8 cellular contexts compared by ENCODE assay signal in the genomic region with DNA sequence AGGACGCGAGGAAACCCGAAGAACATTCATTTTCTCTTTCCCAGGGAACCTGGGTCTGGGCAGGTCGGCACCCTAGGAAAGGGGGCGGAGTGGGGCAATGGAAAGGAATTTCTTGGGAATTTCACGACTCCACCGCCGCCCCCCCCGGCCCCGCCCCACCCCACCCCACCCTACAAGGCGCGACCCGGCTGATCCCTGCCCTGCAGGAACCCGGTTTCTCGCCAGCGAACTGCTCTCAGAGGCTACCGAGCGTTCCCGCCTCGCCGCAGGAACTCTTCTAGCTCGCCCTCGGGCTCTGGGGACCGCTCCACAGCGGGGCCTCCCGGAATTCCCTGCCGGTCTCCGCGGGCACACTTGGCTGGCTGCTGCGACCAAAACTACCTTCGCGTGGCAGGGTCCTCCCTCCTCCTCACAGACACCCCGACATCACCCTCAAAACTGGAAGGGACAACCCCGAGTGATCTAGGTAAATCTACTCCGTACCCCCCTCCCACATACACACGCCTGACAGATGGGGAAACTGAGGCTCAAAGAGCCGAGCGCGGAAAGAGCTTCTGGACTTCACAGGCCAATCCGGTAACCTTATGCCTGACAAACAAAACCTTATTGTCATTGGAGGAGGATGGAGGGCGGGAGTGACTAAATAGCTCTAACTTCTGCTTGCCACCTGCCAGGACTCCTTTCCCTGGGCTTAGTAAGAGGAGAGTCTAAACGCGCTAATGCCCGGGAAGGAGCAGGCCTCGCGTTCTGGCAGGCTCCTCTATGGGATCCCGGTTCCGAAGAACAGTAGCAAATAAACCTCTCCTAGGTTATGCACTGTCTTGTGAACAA. TPM values are rescaled to one million over a fixed set of nuclear protein-coding genes. Genes with fewer than 3 reads are reported as not detected.
DNase-seq lines count a peak whose midpoint lies in the region; ATAC-seq lines count a peak whose summit lies in the region.

No MANE protein-coding gene starts in this region.

- WGBS in right cardiac atrium = 14% methylated on average over 48 of the region's 48 CpGs

- H3K27ac ChIP-seq in right cardiac atrium (ENCODE audit: low read length) = peak overlapping the region; percentile 52

- no peaks in the 10 kb centered on the region for H3K27me3 ChIP-seq in right cardiac atrium (ENCODE audit: control insufficient read depth, insufficient read depth)

- H3K36me3 Mint-ChIP-seq in activated naive CD8-positive, alpha-beta T cell treated with anti-CD3 and anti-CD28 coated beads for 36 hours = peaks cover 21% of the 10 kb centered on the region

- H3K4me3 Mint-ChIP-seq in activated naive CD8-positive, alpha-beta T cell treated with anti-CD3 and anti-CD28 coated beads for 36 hours = peak overlapping the region; percentile 87

- H3K4me3 ChIP-seq in right cardiac atrium (ENCODE audit: low read length) = peak overlapping the region; percentile 92

- no peaks in the 10 kb centered on the region for H3K27me3 Mint-ChIP-seq in activated naive CD8-positive, alpha-beta T cell treated with anti-CD3 and anti-CD28 coated beads for 36 hours

- peak overlapping the region; percentile 91 for H3K9ac ChIP-seq in ES-I3 (ENCODE audit: low read depth, low read length)

- peaks cover 2% of the 10 kb centered on the region for H3K9me3 Mint-ChIP-seq in activated naive CD8-positive, alpha-beta T cell treated with anti-CD3 and anti-CD28 coated beads for 36 hours

- intact Hi-C loops in right cardiac atrium (cut with DNase I) = loop anchor here in 3 of 4 donors (5.0 to 10.0 kb wide), 4 partner anchors 38 to 68 kb away; no protein-coding TSS in a partner anchor

- peak overlapping the region; percentile 78 for H3K27ac Mint-ChIP-seq in activated naive CD8-positive, alpha-beta T cell treated with anti-CD3 and anti-CD28 coated beads for 36 hours

- H3K4me1 ChIP-seq in ES-I3 (ENCODE audit: insufficient read depth, low read length) = peaks cover 35% of the 10 kb centered on the region
- H3K4me1 ChIP-seq in right cardiac atrium (ENCODE audit: control insufficient read depth, insufficient read depth, low read length) = peaks cover 13% of the 10 kb centered on the region

- H3K9me3 ChIP-seq in ES-I3 (ENCODE audit: control insufficient read depth, insufficient read depth, low read length) (no peaks in the 10 kb centered on the region), right cardiac atrium (ENCODE audit: control insufficient read depth, low read length) (no peaks in the 10 kb centered on the region)

- H3K36me3 ChIP-seq in ES-I3 (ENCODE audit: insufficient read depth, low read length) = peaks cover 9% of the 10 kb centered on the region; the same call in 1 of the 2 replicates

- peak; percentile 39 for DNase-seq in NCI-H1092 treated with DMSO at 0.1 percent for 48 hours (lab: John Stamatoyannopoulos, UW)
- DNase-seq in activated naive CD8-positive, alpha-beta T cell treated with anti-CD3 and anti-CD28 coated beads for 36 hours = no peak
- peak; percentile 74 to 88 (median 87) for DNase-seq in right cardiac atrium
- peak; percentile 55 for DNase-seq in renal cortical epithelial cell (ENCODE audit: low read depth)
- DNase-seq in NOMO-1 treated with dmso at 0.1 percent for 144 hours (lab: John Stamatoyannopoulos, UW; ENCODE audit: unreplicated experiment) = no peak
- DNase-seq in cerebellar nuclear complex (lab: John Stamatoyannopoulos, UW) = no peak

- ATAC-seq in right cardiac atrium = peak; percentile 24 to 50
- no peak for ATAC-seq in GM18909 (IDR thresholded peaks at IDR 0.05; ENCODE audit: poor library complexity, unreplicated experiment)

- H3K4me1 Mint-ChIP-seq in activated naive CD8-positive, alpha-beta T cell treated with anti-CD3 and anti-CD28 coated beads for 36 hours = peaks cover 47% of the 10 kb centered on the region

RNA-seq across cellular contexts. Expression of a gene that starts 0.8 kb away (rescaled TPM):
- 100 to 1,000 TPM; 171 to 177 TPM for total RNA-seq in activated naive CD8-positive, alpha-beta T cell treated with anti-CD3 and anti-CD28 coated beads for 36 hours
- total RNA-seq in right cardiac atrium = 100 to 1,000 TPM; 133 to 305 (median 171) TPM
- 80.5 TPM for polyA plus RNA-seq in right cardiac atrium
- 304 and 802 TPM in 2 replicates for total RNA-seq in renal cortical epithelial cell

Comparison
In these comparisons a context has a peak if more than half of its experiments do, and no peak if none do; other contexts are left out.
1. DNase-seq: peak in NCI-H1092 treated with DMSO at 0.1 percent for 48 hours (single experiment), right cardiac atrium (3 of 3) and renal cortical epithelial cell (single experiment); none in activated naive CD8-positive, alpha-beta T cell treated with anti-CD3 and anti-CD28 coated beads for 36 hours (single experiment), NOMO-1 treated with dmso at 0.1 percent for 144 hours (single experiment) and cerebellar nuclear complex (0 of 2).